In genomic region chrY:24630528-24631246, GRCh38 we compare ENCODE assay signal across 10 cellular contexts. TPM values are rescaled to one million over a fixed set of nuclear protein-coding genes. Genes with fewer than 3 reads are reported as not detected.
"Had no signal": no experiment of that assay in that cellular context is flagged by ENCODE, and none has a peak within 500 bp of the region (broad histone marks: within the 10 kb centered on the region; RNA-seq: fewer than 3 reads in every experiment).

No MANE protein-coding gene starts in this region.

RNA-seq across cellular contexts. Expression of gene BPY2B, which starts 12.9 kb away (rescaled TPM):
- total RNA-seq: OCI-LY7, PC-3, PC-9, Peyer's patch, Right ventricle myocardium inferior, Right ventricle myocardium superior, RPMI7951, SJCRH30, SJSA1, SK-MEL-5 had no signal
